In genomic region chr7:158957507-158957900, GRCh38 we compare ENCODE assay signal across 2 cellular contexts.
TF ChIP-seq lines count a peak whose summit lies in the region.

No MANE protein-coding gene starts in this region.

TF ChIP-seq in IMR-90, 13 proteins besides CTCF, POLR2A, EP300 and RAD21 (continued from another document):
- TF ChIP-seq ELK1 (IDR thresholded peaks at IDR 0.05; ENCODE audit: borderline replicate concordance, low read depth, low read length), result no peak
- no peak for TF ChIP-seq CHD1 (IDR thresholded peaks at IDR 0.05; ENCODE audit: low read depth, low read length)
- TF ChIP-seq MAZ (IDR thresholded peaks at IDR 0.05; ENCODE audit: borderline replicate concordance, low read depth, low read length), result no peak
- no peak for TF ChIP-seq MXI1 (IDR thresholded peaks at IDR 0.05; ENCODE audit: borderline replicate concordance, low read depth, low read length)
- TF ChIP-seq CEBPB (IDR thresholded peaks at IDR 0.05; ENCODE audit: low read depth, low read length), result no peak
- no peak for TF ChIP-seq BHLHE40 (IDR thresholded peaks at IDR 0.05; ENCODE audit: low read depth, low read length)
- no peak for TF ChIP-seq MAFK (IDR thresholded peaks at IDR 0.05; ENCODE audit: low read depth, low read length)
- no peak for TF ChIP-seq RCOR1 (IDR thresholded peaks at IDR 0.05; ENCODE audit: insufficient replicate concordance, low read length)

TF ChIP-seq in WTC11, 78 proteins besides CTCF, POLR2A, EP300 and RAD21 (continued from another document):
- no peak for TF ChIP-seq AFF4 (CRISPR knock-in tag; IDR thresholded peaks at IDR 0.05; ENCODE audit: borderline replicate concordance)
- TF ChIP-seq GTF2I (CRISPR knock-in tag; conservative IDR thresholded peaks at IDR 0.05), result no peak
- TF ChIP-seq PRRX2 (CRISPR knock-in tag; IDR thresholded peaks at IDR 0.05), result no peak
- TF ChIP-seq KAT7 (CRISPR knock-in tag; IDR thresholded peaks at IDR 0.05; ENCODE audit: borderline replicate concordance), result no peak
- no peak for TF ChIP-seq MAX (CRISPR knock-in tag; IDR thresholded peaks at IDR 0.05)
- TF ChIP-seq IRF2 (CRISPR knock-in tag; IDR thresholded peaks at IDR 0.05; ENCODE audit: borderline replicate concordance, low read depth), result no peak
- TF ChIP-seq HMGA2 (CRISPR knock-in tag; IDR thresholded peaks at IDR 0.05), result no peak
- no peak for TF ChIP-seq JUN (CRISPR knock-in tag; IDR thresholded peaks at IDR 0.05)
- TF ChIP-seq HMGXB4 (CRISPR knock-in tag; IDR thresholded peaks at IDR 0.05), result no peak
- TF ChIP-seq TEAD1 (CRISPR knock-in tag; IDR thresholded peaks at IDR 0.05), result no peak
- no peak for TF ChIP-seq MYBL2 (CRISPR knock-in tag; IDR thresholded peaks at IDR 0.05)
- TF ChIP-seq FOXJ3 (CRISPR knock-in tag; IDR thresholded peaks at IDR 0.05; ENCODE audit: borderline replicate concordance), result no peak
- no peak for TF ChIP-seq ARID4B (CRISPR knock-in tag; IDR thresholded peaks at IDR 0.05; ENCODE audit: borderline replicate concordance)
- TF ChIP-seq CBFB (CRISPR knock-in tag; IDR thresholded peaks at IDR 0.05; ENCODE audit: low read depth), result no peak
